ENCODE assay signal across 8 cellular contexts in the genomic region with DNA sequence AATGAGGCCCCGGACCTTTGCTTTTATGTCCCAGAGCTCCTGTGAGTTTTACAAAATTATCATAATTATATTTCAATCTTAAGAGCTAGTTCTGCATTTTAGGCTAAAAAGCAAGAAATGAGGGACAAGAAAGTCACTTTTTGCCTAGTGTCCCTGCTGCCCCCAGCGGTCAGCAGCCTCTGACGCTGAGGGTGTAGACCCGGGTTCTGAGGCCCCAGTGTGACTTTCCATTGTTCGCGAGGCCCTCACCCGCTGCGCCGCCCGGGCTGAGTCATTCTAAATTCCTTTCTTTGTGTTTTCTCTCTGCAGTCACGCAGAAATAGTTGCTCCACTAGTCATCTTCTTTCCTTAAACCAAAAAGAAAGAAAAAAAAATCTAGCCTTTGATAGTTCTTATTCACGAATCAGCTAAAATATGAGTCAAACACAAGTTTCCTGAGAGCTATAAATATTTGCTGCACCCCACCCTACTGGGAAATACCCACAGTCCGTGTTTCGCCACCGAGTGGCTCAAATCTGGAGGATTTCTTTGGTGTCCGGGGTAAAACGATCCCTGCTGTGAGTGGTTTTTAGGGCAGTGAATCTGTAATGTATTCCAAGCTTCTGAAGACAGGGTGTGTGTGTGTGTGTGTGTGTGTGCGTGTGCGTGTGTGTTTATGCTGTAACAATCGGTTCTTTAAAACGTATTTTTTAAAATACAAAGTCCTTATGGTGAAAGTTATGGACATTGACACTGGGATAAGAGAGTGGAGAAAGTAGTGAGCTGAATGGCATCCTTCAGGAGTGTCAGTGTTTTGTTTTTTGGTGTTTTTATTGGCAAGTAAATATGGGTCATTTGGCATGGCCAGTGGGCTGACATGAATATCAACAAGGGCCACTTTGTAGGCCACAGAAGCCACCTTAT. TPM values are rescaled to one million over a fixed set of nuclear protein-coding genes. Genes with fewer than 3 reads are reported as not detected.
DNase-seq lines count a peak whose midpoint lies in the region; ATAC-seq and TF ChIP-seq lines count a peak whose summit lies in the region.

No MANE protein-coding gene starts in this region.

- H3K36me3 Mint-ChIP-seq in activated naive CD8-positive, alpha-beta T cell treated with anti-CD3 and anti-CD28 coated beads for 36 hours = peaks cover 7% of the 10 kb centered on the region
- H3K36me3 Mint-ChIP-seq in type B pancreatic cell = peaks cover 5% of the 10 kb centered on the region

- ATAC-seq in GM19043 (IDR thresholded peaks at IDR 0.05; ENCODE audit: low read depth, unreplicated experiment) = peak; percentile 70
- ATAC-seq in HG03354 (IDR thresholded peaks at IDR 0.05; ENCODE audit: poor library complexity, severe bottlenecking, unreplicated experiment) = peak; percentile 83
- peak; percentile 80 to 97 (median 95) for ATAC-seq in heart left ventricle

- H3K4me1 Mint-ChIP-seq in activated naive CD8-positive, alpha-beta T cell treated with anti-CD3 and anti-CD28 coated beads for 36 hours = peaks cover 28% of the 10 kb centered on the region
- H3K4me1 Mint-ChIP-seq in type B pancreatic cell (ENCODE audit: unreplicated experiment) = peaks cover 22% of the 10 kb centered on the region

- no peaks in the 10 kb centered on the region for H4K20me1 ChIP-seq in SK-N-SH (ENCODE audit: insufficient read depth)

- H3K27ac Mint-ChIP-seq in activated naive CD8-positive, alpha-beta T cell treated with anti-CD3 and anti-CD28 coated beads for 36 hours = peak overlapping the region; percentile 98
- H3K27ac Mint-ChIP-seq in type B pancreatic cell = peak overlapping the region; percentile 100

- TF ChIP-seq CTCF in AG04449 (IDR thresholded peaks at IDR 0.05; ENCODE audit: insufficient read depth, low read length, missing control alignments) (peak; percentile 50), SK-N-SH (IDR thresholded peaks at IDR 0.05) (peak; percentile 73), heart left ventricle (IDR thresholded peaks at IDR 0.05) (peak in 10 of 12 donors; percentile 12 to 56 (median 39)), type B pancreatic cell (conservative IDR thresholded peaks at IDR 0.05) (peak; percentile 77)

- H3K79me2 ChIP-seq in SK-N-SH (ENCODE audit: insufficient read depth) = no peaks in the 10 kb centered on the region

- peak; percentile 92 for DNase-seq in AG04449 (ENCODE audit: low read depth, low spot score)
- peak; percentile 36 for DNase-seq in SK-N-SH
- DNase-seq in activated naive CD8-positive, alpha-beta T cell treated with anti-CD3 and anti-CD28 coated beads for 36 hours = peak; percentile 82
- DNase-seq in heart left ventricle = peak; percentile 75 to 88 (median 78)
- DNase-seq in posterior cingulate gyrus = peak; percentile 55 to 97 (median 78)
- peak; percentile 81 for DNase-seq in type B pancreatic cell (ENCODE audit: extremely low spot score, unreplicated experiment)

- peak overlapping the region; percentile 79 for H2AFZ ChIP-seq in SK-N-SH (ENCODE audit: low read depth)

- POLR2A ChIA-PET in AG04449 (lab: Yijun Ruan, JAX) = interaction anchor here (0.5 to 3.8 kb wide), 12 partner anchors 9 to 119 kb away, joined by 3 to 97 read pairs (median 6); a partner anchor contains a TSS
- POLR2A ChIA-PET in SK-N-SH (lab: Yijun Ruan, JAX) = no interaction called here

- H3K27ac ChIP-seq in SK-N-SH (ENCODE audit: low read depth in 2 of 2, low read length in 1 of 2) (peak overlapping the region; percentile 79 to 99), heart left ventricle (peak overlapping the region; percentile 75 to 96 (median 92))

- TF ChIP-seq POLR2A in heart left ventricle (IDR thresholded peaks at IDR 0.05) = peak in 1 of 2 donors; percentile 69

- H3K9ac ChIP-seq in SK-N-SH = peak overlapping the region; percentile 92

- intact Hi-C loops in heart left ventricle (cut with DNase I) = loop anchor here in 6 of 10 donors (1.0 to 10.0 kb wide), 4 partner anchors 56 to 60 kb away; a partner anchor contains a TSS
- intact Hi-C loops in posterior cingulate gyrus (cut with DNase I) = loop anchor here (1.0 kb wide), 1 partner anchor 59 kb away; a partner anchor contains a TSS

- TF ChIP-seq RAD21 in SK-N-SH (IDR thresholded peaks at IDR 0.05; ENCODE audit: low read length) = no peak

- H3K27me3 Mint-ChIP-seq in activated naive CD8-positive, alpha-beta T cell treated with anti-CD3 and anti-CD28 coated beads for 36 hours = no peaks in the 10 kb centered on the region
- no peaks in the 10 kb centered on the region for H3K27me3 Mint-ChIP-seq in type B pancreatic cell

- H3K4me3 Mint-ChIP-seq in activated naive CD8-positive, alpha-beta T cell treated with anti-CD3 and anti-CD28 coated beads for 36 hours = peak overlapping the region; percentile 83
- H3K4me3 Mint-ChIP-seq in type B pancreatic cell = peak overlapping the region; percentile 86

- no peaks in the 10 kb centered on the region for H3K27me3 ChIP-seq in SK-N-SH (ENCODE audit: insufficient read depth)
- no peaks in the 10 kb centered on the region for H3K27me3 ChIP-seq in heart left ventricle

- no peaks in the 10 kb centered on the region for H3K9me2 ChIP-seq in SK-N-SH

- peak in 1 of 2 experiments; percentile 89; a peak in 2 of 4 replicates for TF ChIP-seq EP300 in SK-N-SH (IDR thresholded peaks at IDR 0.05; ENCODE audit: borderline replicate concordance in 1 of 2, low read depth in 1 of 2, low read length in 1 of 2)

- H3K4me2 ChIP-seq in SK-N-SH = peak overlapping the region; percentile 72

- CTCF ChIA-PET in AG04449 (lab: Yijun Ruan, JAX) (interaction anchor here (0.6 to 2.4 kb wide), 11 partner anchors 9 to 88 kb away, joined by 3 to 16 read pairs (median 3); no protein-coding TSS in a partner anchor), SK-N-SH (lab: Yijun Ruan, JAX) (interaction anchor here (0.6 to 1.1 kb wide), 3 partner anchors 11 to 1759 kb away, joined by 3 read pairs; no protein-coding TSS in a partner anchor)

- H3K9me3 ChIP-seq in SK-N-SH = no peaks in the 10 kb centered on the region; the same call in 1 of the 2 replicates
- H3K9me3 ChIP-seq in heart left ventricle = peaks cover 0 to 5% (median 0%) of the 10 kb centered on the region in 12 donors

- peaks cover 6% of the 10 kb centered on the region for H3K9me3 Mint-ChIP-seq in activated naive CD8-positive, alpha-beta T cell treated with anti-CD3 and anti-CD28 coated beads for 36 hours
- no peaks in the 10 kb centered on the region for H3K9me3 Mint-ChIP-seq in type B pancreatic cell

- H3K36me3 ChIP-seq in SK-N-SH (replicated peaks in 1 of 2; ENCODE audit: control insufficient read depth in 1 of 2, insufficient read depth in 2 of 2, low read length in 1 of 2) (no peaks in the 10 kb centered on the region), heart left ventricle (no peaks in the 10 kb centered on the region)

- H3F3A ChIP-seq in SK-N-SH (replicated peaks; ENCODE audit: insufficient read depth) = peaks cover 42% of the 10 kb centered on the region

- WGBS in SK-N-SH (ENCODE audit: low lambda C conversion rate) = 5% methylated on average over 21 of the region's 21 CpGs
- 31 to 42% (median 38%) methylated on average over 21 of the region's 21 CpGs for WGBS in heart left ventricle, 4 donors

- H3K4me3 ChIP-seq in AG04449 (ENCODE audit: low read depth, low read length) (peak overlapping the region; percentile 41), SK-N-SH (ENCODE audit: low read depth in 2 of 2, low read length in 1 of 2) (peak overlapping the region; percentile 32 to 56; a peak in 3 of 4 replicates), heart left ventricle (peak overlapping the region in 9 of 12 donors; percentile 18 to 48 (median 35))

- H3K4me1 ChIP-seq in SK-N-SH (ENCODE audit: control insufficient read depth in 1 of 2, insufficient read depth in 2 of 2, low read depth in 1 of 2, low read length in 1 of 2) (peaks cover 4 to 23% of the 10 kb centered on the region in 2 experiments; a peak in 3 of 4 replicates), heart left ventricle (peaks cover 7 to 51% (median 19%) of the 10 kb centered on the region in 12 donors)

TF ChIP-seq in SK-N-SH, 30 proteins besides CTCF, POLR2A, EP300 and RAD21 (continues in another document):
- peak; percentile 91 for TF ChIP-seq MEF2A (IDR thresholded peaks at IDR 0.05; ENCODE audit: borderline replicate concordance, low read depth)
- TF ChIP-seq, protein P1, sequence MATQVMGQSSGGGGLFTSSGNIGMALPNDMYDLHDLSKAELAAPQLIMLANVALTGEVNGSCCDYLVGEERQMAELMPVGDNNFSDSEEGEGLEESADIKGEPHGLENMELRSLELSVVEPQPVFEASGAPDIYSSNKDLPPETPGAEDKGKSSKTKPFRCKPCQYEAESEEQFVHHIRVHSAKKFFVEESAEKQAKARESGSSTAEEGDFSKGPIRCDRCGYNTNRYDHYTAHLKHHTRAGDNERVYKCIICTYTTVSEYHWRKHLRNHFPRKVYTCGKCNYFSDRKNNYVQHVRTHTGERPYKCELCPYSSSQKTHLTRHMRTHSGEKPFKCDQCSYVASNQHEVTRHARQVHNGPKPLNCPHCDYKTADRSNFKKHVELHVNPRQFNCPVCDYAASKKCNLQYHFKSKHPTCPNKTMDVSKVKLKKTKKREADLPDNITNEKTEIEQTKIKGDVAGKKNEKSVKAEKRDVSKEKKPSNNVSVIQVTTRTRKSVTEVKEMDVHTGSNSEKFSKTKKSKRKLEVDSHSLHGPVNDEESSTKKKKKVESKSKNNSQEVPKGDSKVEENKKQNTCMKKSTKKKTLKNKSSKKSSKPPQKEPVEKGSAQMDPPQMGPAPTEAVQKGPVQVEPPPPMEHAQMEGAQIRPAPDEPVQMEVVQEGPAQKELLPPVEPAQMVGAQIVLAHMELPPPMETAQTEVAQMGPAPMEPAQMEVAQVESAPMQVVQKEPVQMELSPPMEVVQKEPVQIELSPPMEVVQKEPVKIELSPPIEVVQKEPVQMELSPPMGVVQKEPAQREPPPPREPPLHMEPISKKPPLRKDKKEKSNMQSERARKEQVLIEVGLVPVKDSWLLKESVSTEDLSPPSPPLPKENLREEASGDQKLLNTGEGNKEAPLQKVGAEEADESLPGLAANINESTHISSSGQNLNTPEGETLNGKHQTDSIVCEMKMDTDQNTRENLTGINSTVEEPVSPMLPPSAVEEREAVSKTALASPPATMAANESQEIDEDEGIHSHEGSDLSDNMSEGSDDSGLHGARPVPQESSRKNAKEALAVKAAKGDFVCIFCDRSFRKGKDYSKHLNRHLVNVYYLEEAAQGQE (IDR thresholded peaks at IDR 0.05; ENCODE audit: low read depth, low read length) = peak; percentile 45; the same call in 1 of the 2 replicates
- peak; percentile 69; the same call in 1 of the 2 replicates for TF ChIP-seq NFIC (IDR thresholded peaks at IDR 0.05; ENCODE audit: borderline replicate concordance)
- TF ChIP-seq TAF1 (IDR thresholded peaks at IDR 0.05; ENCODE audit: borderline replicate concordance, low read depth, low read length) = peak; percentile 53; the same call in 1 of the 2 replicates

RNA-seq across cellular contexts. Expression of a gene that starts 59.7 kb away (rescaled TPM):
- polyA plus RNA-seq in SK-N-SH (2012; rRNA removed) (10,787 and 14,148 TPM in 2 replicates), heart left ventricle (1,000 to 10,000 TPM in 1 of 2 donors, 100 to 1,000 TPM in 1; 743 to 4,205 TPM)
- 13,584 and 14,065 TPM in 2 replicates for polyA plus RNA-seq in SK-N-SH (2012; cell fraction: cytosol; rRNA removed)
- 2,616 and 4,114 TPM in 2 replicates for polyA plus RNA-seq in SK-N-SH (2012; cell fraction: nucleus; rRNA removed)
- total RNA-seq in activated naive CD8-positive, alpha-beta T cell treated with anti-CD3 and anti-CD28 coated beads for 36 hours = over 10,000 TPM in 1 of 2 experiments, 1,000 to 10,000 TPM in 1; 9,928 to 10,412 TPM
- total RNA-seq in heart left ventricle (1,000 to 10,000 TPM in 8 of 9 donors, 100 to 1,000 TPM in 1; 975 to 3,337 (median 1,528) TPM), type B pancreatic cell (ENCODE audit: low replicate concordance) (12,371 and 13,155 TPM in 2 replicates)

Comparison
In these comparisons a context has a peak if more than half of its experiments do, and no peak if none do; other contexts are left out.
1. Peak in every context shown above with its lines: DNase-seq, ATAC-seq, H3K4me3 ChIP-seq and H3K27ac ChIP-seq.
2. DNase-seq: peak in every context shown above with its lines; median percentile 92 in AG04449; 82 in activated naive CD8-positive, alpha-beta T cell treated with anti-CD3 and anti-CD28 coated beads for 36 hours; 81 in type B pancreatic cell; 78 in heart left ventricle; 78 in posterior cingulate gyrus; 36 in SK-N-SH.